8 cellular contexts compared by ENCODE assay signal in the genomic region with DNA sequence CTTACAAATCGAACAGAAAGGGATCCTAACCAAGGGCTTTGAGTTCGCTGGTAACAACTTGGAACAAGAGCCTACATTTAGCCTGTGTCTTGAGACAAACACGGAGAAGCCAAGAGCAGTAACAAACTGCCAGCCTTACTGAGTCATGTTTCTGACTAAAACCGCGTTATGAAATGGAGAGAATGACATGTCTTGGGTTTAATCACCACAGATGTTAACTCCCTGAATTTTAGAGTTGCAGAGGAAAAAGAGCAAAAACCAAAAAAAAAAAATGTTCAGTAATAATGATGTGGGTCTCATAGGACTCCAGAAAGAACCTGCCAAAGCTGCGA. TPM values are rescaled to one million over a fixed set of nuclear protein-coding genes. Genes with fewer than 3 reads are reported as not detected.
DNase-seq lines count a peak whose midpoint lies in the region; ATAC-seq, FAIRE-seq and TF ChIP-seq lines count a peak whose summit lies in the region.

No MANE protein-coding gene starts in this region.

- H2AFZ ChIP-seq in ACC112 (ENCODE audit: low read length, unreplicated experiment): peak overlapping the region; percentile 96

- H3K4me1 ChIP-seq in ACC112 (ENCODE audit: control insufficient read depth, insufficient read depth, low read length, unreplicated experiment): peaks cover 33% of the 10 kb centered on the region

- peak overlapping the region; percentile 88 to 98 for H3K4me3 Mint-ChIP-seq in stimulated activated naive B cell treated with anti-CD40 and anti-IgM and Interleukin-4, amounts not matched to agents 10 μg/mL and 1 μg/mL and 100 μg/mL, for 72 hours

- H3K27me3 ChIP-seq in ACC112 (ENCODE audit: insufficient read depth, low read length) (no peaks in the 10 kb centered on the region), layer of hippocampus (ENCODE audit: control insufficient read depth, insufficient read depth, low read length) (no peaks in the 10 kb centered on the region)

- H3K27ac ChIP-seq in ACC112 (ENCODE audit: low read depth, low read length) (peak overlapping the region; percentile 94), caudate nucleus (ENCODE audit: low read depth, low read length) (peak overlapping the region; percentile 96), layer of hippocampus (ENCODE audit: low read depth, low read length) (peak overlapping the region; percentile 94)

- no peak for FAIRE-seq in GM12892 (lab: Jason Lieb, UNC)

- peak overlapping the region; percentile 100 for H3K27ac Mint-ChIP-seq in stimulated activated naive B cell treated with anti-CD40 and anti-IgM and Interleukin-4, amounts not matched to agents 10 μg/mL and 1 μg/mL and 100 μg/mL, for 72 hours

- H3K4me3 ChIP-seq in ACC112 (ENCODE audit: low read depth, low read length): peak overlapping the region; percentile 86

- no peaks in the 10 kb centered on the region for H3K36me3 ChIP-seq in ACC112 (ENCODE audit: insufficient read depth, low read length)

- H3K9me3 Mint-ChIP-seq in stimulated activated naive B cell treated with anti-CD40 and anti-IgM and Interleukin-4, amounts not matched to agents 10 μg/mL and 1 μg/mL and 100 μg/mL, for 72 hours: peaks cover 0 to 1% of the 10 kb centered on the region in 2 donors

- H3K27me3 Mint-ChIP-seq in stimulated activated naive B cell treated with anti-CD40 and anti-IgM and Interleukin-4, amounts not matched to agents 10 μg/mL and 1 μg/mL and 100 μg/mL, for 72 hours: no peaks in the 10 kb centered on the region

- no peak for TF ChIP-seq POLR2A in GM12892 (IDR thresholded peaks at IDR 0.05; ENCODE audit: low read depth, low read length)

- H3K79me2 ChIP-seq in ACC112 (ENCODE audit: control insufficient read depth, insufficient read depth, low read length, unreplicated experiment): peaks cover 53% of the 10 kb centered on the region

- peaks cover 35 to 60% of the 10 kb centered on the region in 2 donors for H3K4me1 Mint-ChIP-seq in stimulated activated naive B cell treated with anti-CD40 and anti-IgM and Interleukin-4, amounts not matched to agents 10 μg/mL and 1 μg/mL and 100 μg/mL, for 72 hours

- ATAC-seq in GM18520 (IDR thresholded peaks at IDR 0.05; ENCODE audit: unreplicated experiment): peak; percentile 29
- ATAC-seq in HG03095 (IDR thresholded peaks at IDR 0.05; ENCODE audit: unreplicated experiment): peak; percentile 28
- peak; percentile 40 to 53 for ATAC-seq in stimulated activated naive B cell treated with anti-CD40 and anti-IgM and Interleukin-4, amounts not matched to agents 10 μg/mL and 1 μg/mL and 100 μg/mL, for 72 hours (replicated peaks)

- peaks cover 5 to 7% of the 10 kb centered on the region in 2 donors for H3K36me3 Mint-ChIP-seq in stimulated activated naive B cell treated with anti-CD40 and anti-IgM and Interleukin-4, amounts not matched to agents 10 μg/mL and 1 μg/mL and 100 μg/mL, for 72 hours

- DNase-seq in RPMI7951 (ENCODE audit: low read depth) (peak; percentile 75), caudate nucleus (lab: John Stamatoyannopoulos, UW) (peak in 6 of 61 donors; percentile 13 to 55 (median 41)), GM12892 (ENCODE audit: insufficient read length) (no peak)
- DNase-seq in stimulated activated naive B cell treated with anti-CD40 and anti-IgM and Interleukin-4, amounts not matched to agents 10 μg/mL and 1 μg/mL and 100 μg/mL, for 72 hours: no peak

RNA-seq across cellular contexts. Expression of gene BLTP3B, which starts 1.0 kb away (rescaled TPM):
- total RNA-seq in RPMI7951 (2014; rRNA removed; shearing (Covaris generic)): 23.1 and 27.6 TPM in 2 replicates
- 13.7 TPM for polyA plus RNA-seq in GM12892 (2012; ENCODE audit: missing spikeins)

RNA-seq across cellular contexts. Expression of gene ACTR6, which starts 59.0 kb away (rescaled TPM):
- 24.7 and 32.0 TPM in 2 replicates for total RNA-seq in RPMI7951 (2014; rRNA removed; shearing (Covaris generic))
- 26.4 TPM for polyA plus RNA-seq in GM12892 (2012; ENCODE audit: missing spikeins)
